Comparison of ENCODE assay signal across 8 cellular contexts in the genomic region with DNA sequence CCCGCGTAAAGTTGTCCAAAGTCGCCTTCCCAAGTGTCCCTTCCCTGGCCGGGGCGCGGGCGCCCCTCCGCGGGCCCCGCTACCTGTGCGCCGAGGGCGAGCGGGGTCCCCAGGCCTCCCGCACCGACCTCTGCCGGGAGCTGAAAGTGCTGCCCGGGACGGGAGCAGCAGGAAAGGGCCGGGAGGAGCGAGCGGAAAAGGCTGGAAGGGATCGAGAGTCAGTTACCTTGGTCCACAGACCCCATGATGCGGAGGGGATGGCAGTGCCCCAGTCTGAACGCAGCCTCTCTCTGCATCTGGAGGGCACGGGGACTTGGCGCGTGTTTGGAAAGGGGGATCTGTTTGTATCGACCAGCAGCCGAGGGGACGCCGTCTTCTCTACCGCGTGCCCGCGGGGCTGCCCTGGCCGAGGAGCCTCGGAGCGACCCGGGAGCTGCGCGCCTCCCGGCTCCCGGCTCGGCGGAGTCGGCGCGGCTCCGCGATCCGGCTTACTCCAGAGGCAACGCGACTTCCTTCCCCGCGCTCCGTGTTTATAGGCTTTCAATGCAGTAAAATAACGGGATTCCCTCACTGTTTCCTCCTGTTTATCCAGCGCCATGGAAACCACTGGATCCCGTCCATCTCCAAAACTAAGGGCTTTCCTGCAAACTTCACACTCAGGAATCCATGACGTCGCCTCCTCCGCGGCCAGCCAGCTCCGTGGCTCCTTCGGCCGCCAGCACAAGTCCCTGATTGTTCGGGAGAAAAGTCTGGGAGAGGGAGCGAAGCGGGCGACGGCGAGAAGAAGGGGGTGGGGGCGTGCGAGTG. TPM values are rescaled to one million over a fixed set of nuclear protein-coding genes. Genes with fewer than 3 reads are reported as not detected.
A peak's percentile ranks its signal among the peaks of the same experiment; 100 is the strongest.
DNase-seq lines count a peak whose midpoint lies in the region; ATAC-seq and TF ChIP-seq lines count a peak whose summit lies in the region.

No MANE protein-coding gene starts in this region.

- H3K27me3 ChIP-seq in MG63 (peaks cover 16% of the 10 kb centered on the region), muscle layer of colon (ENCODE audit: control insufficient read depth in 1 of 2, insufficient read depth in 2 of 2, low read length in 2 of 2) (no peaks in the 10 kb centered on the region), upper lobe of left lung (peaks cover 0 to 17% (median 0%) of the 10 kb centered on the region in 4 donors)

- peak overlapping the region; percentile 74 for H3K9ac ChIP-seq in muscle layer of colon (ENCODE audit: low read length)

- H3K4me3 ChIP-seq in MG63: peak overlapping the region; percentile 40
- peak overlapping the region; percentile 56 to 73 for H3K4me3 ChIP-seq in muscle layer of colon (ENCODE audit: low read depth in 1 of 2, low read length in 2 of 2)
- H3K4me3 ChIP-seq in upper lobe of left lung: peak overlapping the region in 3 of 4 donors; percentile 44 to 53 (median 47)

- WGBS in upper lobe of left lung, 2 donors: 1 to 2% methylated on average over 33 to 73 of the region's 75 CpGs

- peak; percentile 49 for DNase-seq in G401 (ENCODE audit: low spot score)
- DNase-seq in MG63: peak; percentile 89
- DNase-seq in activated T-helper 1 cell treated with anti-CD3 and anti-CD28 coated beads, Interleukin-12 subunit alpha, Interleukin-12 subunit beta, Interleukin-2, Interleukin-4 antibody, amounts not matched to agents 30 ng/mL and 10 ng/mL and 1 ng/mL, durations not matched to agents 14 hours and 24 hours and 36 hours (ENCODE audit: low spot score): no peak
- peak; percentile 97 for DNase-seq in fibroblast of peridontal ligament (ENCODE audit: extremely low read depth)
- peak; percentile 34 to 89 for DNase-seq in upper lobe of left lung
- DNase-seq in stimulated activated CD4-positive, alpha-beta T cell treated with anti-CD3 and anti-CD28 coated beads, Interleukin-4, amount 100 ng/mL, for 24 hours: no peak

- H3K4me3 Mint-ChIP-seq in activated T-helper 1 cell treated with anti-CD3 and anti-CD28 coated beads, Interleukin-12 subunit alpha, Interleukin-12 subunit beta, Interleukin-2, Interleukin-4 antibody, amounts not matched to agents 30 ng/mL and 10 ng/mL and 1 ng/mL, durations not matched to agents 14 hours and 24 hours and 36 hours: peak overlapping the region; percentile 56

- H3K9me3 ChIP-seq in MG63 (no peaks in the 10 kb centered on the region), muscle layer of colon (ENCODE audit: low read length) (no peaks in the 10 kb centered on the region), upper lobe of left lung (no peaks in the 10 kb centered on the region)

- TF ChIP-seq POLR2A in upper lobe of left lung (IDR thresholded peaks at IDR 0.05): peak in 1 of 4 donors; percentile 85

- in situ Hi-C loops in G401 (cut with HindIII; ENCODE audit: low sequenced_read_pairs): no loop called here

- no peaks in the 10 kb centered on the region for H3K36me3 ChIP-seq in MG63
- H3K36me3 ChIP-seq in muscle layer of colon (ENCODE audit: insufficient read depth, low read length): no peaks in the 10 kb centered on the region
- H3K36me3 ChIP-seq in upper lobe of left lung: no peaks in the 10 kb centered on the region

- TF ChIP-seq CTCF in upper lobe of left lung (IDR thresholded peaks at IDR 0.05): peak in 1 of 6 experiments; percentile 26

- peaks cover 71% of the 10 kb centered on the region for H3K27me3 Mint-ChIP-seq in activated T-helper 1 cell treated with anti-CD3 and anti-CD28 coated beads, Interleukin-12 subunit alpha, Interleukin-12 subunit beta, Interleukin-2, Interleukin-4 antibody, amounts not matched to agents 30 ng/mL and 10 ng/mL and 1 ng/mL, durations not matched to agents 14 hours and 24 hours and 36 hours (ENCODE audit: insufficient read depth)

- intact Hi-C loops in activated T-helper 1 cell treated with anti-CD3 and anti-CD28 coated beads, Interleukin-12 subunit alpha, Interleukin-12 subunit beta, Interleukin-2, Interleukin-4 antibody, amounts not matched to agents 30 ng/mL and 10 ng/mL and 1 ng/mL, durations not matched to agents 14 hours and 24 hours and 36 hours (cut with micrococcal nuclease): no loop called here

- H3K36me3 Mint-ChIP-seq in activated T-helper 1 cell treated with anti-CD3 and anti-CD28 coated beads, Interleukin-12 subunit alpha, Interleukin-12 subunit beta, Interleukin-2, Interleukin-4 antibody, amounts not matched to agents 30 ng/mL and 10 ng/mL and 1 ng/mL, durations not matched to agents 14 hours and 24 hours and 36 hours (ENCODE audit: low read depth): peaks cover 3% of the 10 kb centered on the region

- no peaks in the 10 kb centered on the region for H3K9me3 Mint-ChIP-seq in activated T-helper 1 cell treated with anti-CD3 and anti-CD28 coated beads, Interleukin-12 subunit alpha, Interleukin-12 subunit beta, Interleukin-2, Interleukin-4 antibody, amounts not matched to agents 30 ng/mL and 10 ng/mL and 1 ng/mL, durations not matched to agents 14 hours and 24 hours and 36 hours

- H3K27ac ChIP-seq in muscle layer of colon (ENCODE audit: low read depth, low read length): peak overlapping the region; percentile 92
- peak overlapping the region; percentile 61 to 84 (median 76) for H3K27ac ChIP-seq in upper lobe of left lung

- no peak for TF ChIP-seq EP300 in upper lobe of left lung (IDR thresholded peaks at IDR 0.05)

- H3K27ac Mint-ChIP-seq in activated T-helper 1 cell treated with anti-CD3 and anti-CD28 coated beads, Interleukin-12 subunit alpha, Interleukin-12 subunit beta, Interleukin-2, Interleukin-4 antibody, amounts not matched to agents 30 ng/mL and 10 ng/mL and 1 ng/mL, durations not matched to agents 14 hours and 24 hours and 36 hours: no peak overlapping the region

- peaks cover 42% of the 10 kb centered on the region for H3K4me1 ChIP-seq in muscle layer of colon (ENCODE audit: insufficient read depth, low read length)
- H3K4me1 ChIP-seq in upper lobe of left lung: peaks cover 24 to 37% (median 33%) of the 10 kb centered on the region in 4 donors

- H3K4me1 Mint-ChIP-seq in activated T-helper 1 cell treated with anti-CD3 and anti-CD28 coated beads, Interleukin-12 subunit alpha, Interleukin-12 subunit beta, Interleukin-2, Interleukin-4 antibody, amounts not matched to agents 30 ng/mL and 10 ng/mL and 1 ng/mL, durations not matched to agents 14 hours and 24 hours and 36 hours (ENCODE audit: low read depth): peaks cover 26% of the 10 kb centered on the region

- ATAC-seq in upper lobe of left lung (ENCODE audit: low FRiP score in 2 of 2) (peak; percentile 56 to 86), HG02852 (IDR thresholded peaks at IDR 0.05; ENCODE audit: unreplicated experiment) (no peak)

RNA-seq across cellular contexts. Expression of a gene that starts 20.0 kb away (rescaled TPM):
- total RNA-seq in G401 (2014; rRNA removed; shearing (Covaris generic)): 0.12 and 0.95 TPM in 2 replicates
- not detected in 2 replicates for total RNA-seq in MG63 (2014; rRNA removed; shearing (Covaris generic); ENCODE audit: low replicate concordance)
- 84.0 and 86.4 TPM in 2 replicates for total RNA-seq in activated T-helper 1 cell treated with anti-CD3 and anti-CD28 coated beads, Interleukin-12 subunit alpha, Interleukin-12 subunit beta, Interleukin-2, Interleukin-4 antibody, amounts not matched to agents 30 ng/mL and 10 ng/mL and 1 ng/mL, durations not matched to agents 14 hours and 24 hours and 36 hours
- total RNA-seq in upper lobe of left lung: 10 to 100 TPM in 1 of 6 donors, 1 to 10 TPM in 5; 5.1 to 28.1 (median 7.6) TPM

Comparison
In these comparisons a context has a peak if more than half of its experiments do, and no peak if none do; other contexts are left out.
1. DNase-seq: peak in G401 (single experiment), MG63 (single experiment), fibroblast of peridontal ligament (single experiment) and upper lobe of left lung (2 of 2); none in activated T-helper 1 cell treated with anti-CD3 and anti-CD28 coated beads, Interleukin-12 subunit alpha, Interleukin-12 subunit beta, Interleukin-2, Interleukin-4 antibody, amounts not matched to agents 30 ng/mL and 10 ng/mL and 1 ng/mL, durations not matched to agents 14 hours and 24 hours and 36 hours (single experiment) and stimulated activated CD4-positive, alpha-beta T cell treated with anti-CD3 and anti-CD28 coated beads, Interleukin-4, amount 100 ng/mL, for 24 hours (single experiment).
2. Peak in every context shown above with its lines, with median percentiles within 50 percentile points of each other: H3K4me3 ChIP-seq.